Comparison of ENCODE assay signal across 24 cellular contexts in genomic region chr15:73021139-73021621, GRCh38. TPM values are rescaled to one million over a fixed set of nuclear protein-coding genes. Genes with fewer than 3 reads are reported as not detected.
DNase-seq lines count a peak whose midpoint lies in the region; TF ChIP-seq lines count a peak whose summit lies in the region.
"Had no signal": no experiment of that assay in that cellular context is flagged by ENCODE, and none has a peak within 500 bp of the region (broad histone marks: within the 10 kb centered on the region; RNA-seq: fewer than 3 reads in every experiment).

No MANE protein-coding gene starts in this region.

- DNase-seq in HAP-1 (ENCODE audit: low spot score in 2 of 2) (peak; percentile 43 to 54), astrocyte of the hippocampus (ENCODE audit: low read depth, low spot score) (peak; percentile 39), iPS DF 6.9 (ENCODE audit: low read depth, low spot score) (peak; percentile 16), neural crest cell (ENCODE audit: low read depth, low spot score) (peak; percentile 27), KG1 (lab: John Stamatoyannopoulos, UW) (no peak), SIG-M5 treated with dmso at 0.1 percent for 504 hours (lab: John Stamatoyannopoulos, UW; ENCODE audit: unreplicated experiment) (no peak)
- no peak for DNase-seq in activated naive CD4-positive, alpha-beta T cell treated with anti-CD3 and anti-CD28 coated beads, Interleukin-2, amount 50 U/mL, for 16 hours
- no peak for DNase-seq in stimulated activated CD4-positive, alpha-beta T cell treated with anti-CD3 and anti-CD28 coated beads, Interleukin-2, amount 100 ng/mL, for 24 hours
- DNase-seq: activated naive CD4-positive, alpha-beta T cell treated with anti-CD3 and anti-CD28 coated beads, Interleukin-2, amount 10 ng/mL, durations not matched to agents 7 days and 5 days; activated T-cell treated with anti-CD3 and anti-CD28 coated beads, Interleukin-2, amount 50 U/mL, for 48 hours; CD4-positive, alpha-beta T cell; DMS53; heart right ventricle; NCI-H1930; NCI-H510A; occipital lobe; right cardiac atrium; SIG-M5; WERI-Rb-1 had no signal

- no peaks in the 10 kb centered on the region for H3K27me3 Mint-ChIP-seq in neural crest cell (ENCODE audit: low read depth)

- no CpG with 5 or more reads among the region's 8 CpGs for WGBS in iPS DF 6.9 (ENCODE audit: insufficient coverage, insufficient read length)

- H3K4me3 Mint-ChIP-seq in neural crest cell: peak overlapping the region; percentile 81
- H3K4me3 Mint-ChIP-seq: activated naive CD4-positive, alpha-beta T cell treated with anti-CD3 and anti-CD28 coated beads, Interleukin-2, amount 10 ng/mL, durations not matched to agents 7 days and 5 days; CD4-positive, alpha-beta T cell; stimulated activated effector memory CD8-positive, alpha-beta T cell treated with anti-CD3 and anti-CD28 coated beads, Interleukin-12 subunit alpha, Interleukin-12 subunit beta, amount 100 ng/mL, for 72 hours; T-helper 1 cell treated with Interleukin-12 subunit alpha and Interleukin-12 subunit beta and Interleukin-4 antibody, amounts not matched to agents 30 μg/mL and 1 μg/mL, for 36 hours had no signal

- in situ Hi-C loops in HAP-1 (cut with MboI; ENCODE audit: low sequenced_read_pairs): no loop called here

- H3K4me3 ChIP-seq in HAP-1 (no peak overlapping the region), iPS DF 6.9 (ENCODE audit: low read length) (no peak overlapping the region)
- H3K4me3 ChIP-seq: ascending aorta, heart right ventricle, thoracic aorta had no signal

- H3K36me3 ChIP-seq in HAP-1 (replicated peaks): no peaks in the 10 kb centered on the region
- no peaks in the 10 kb centered on the region for H3K36me3 ChIP-seq in iPS DF 6.9 (ENCODE audit: control insufficient read depth, insufficient read depth, low read length)
- H3K36me3 ChIP-seq: ascending aorta, heart right ventricle, thoracic aorta, WERI-Rb-1 had no signal

- H3K4me1 ChIP-seq in HAP-1: peaks cover 22% of the 10 kb centered on the region
- H3K4me1 ChIP-seq in iPS DF 6.9 (ENCODE audit: control insufficient read depth, insufficient read depth, low read length): peaks cover 2% of the 10 kb centered on the region
- H3K4me1 ChIP-seq: ascending aorta, heart right ventricle had no signal

- H3K9me3 ChIP-seq in HAP-1 (no peaks in the 10 kb centered on the region), iPS DF 6.9 (ENCODE audit: control insufficient read depth, insufficient read depth, low read length) (no peaks in the 10 kb centered on the region)
- H3K9me3 ChIP-seq: ascending aorta, heart right ventricle, thoracic aorta had no signal

- no peak overlapping the region for H3K27ac ChIP-seq in iPS DF 6.9 (ENCODE audit: low read length)
- H3K27ac ChIP-seq: ascending aorta, heart right ventricle, thoracic aorta, WERI-Rb-1 had no signal

- H3K36me3 Mint-ChIP-seq in neural crest cell (ENCODE audit: low read depth): no peaks in the 10 kb centered on the region
- H3K36me3 Mint-ChIP-seq: activated naive CD4-positive, alpha-beta T cell treated with anti-CD3 and anti-CD28 coated beads, Interleukin-2, amount 10 ng/mL, durations not matched to agents 7 days and 5 days; IgD-negative memory B cell; stimulated activated effector memory CD8-positive, alpha-beta T cell treated with anti-CD3 and anti-CD28 coated beads, Interleukin-12 subunit alpha, Interleukin-12 subunit beta, amount 100 ng/mL, for 72 hours had no signal

- no peak for TF ChIP-seq CTCF in neural crest cell (conservative IDR thresholded peaks at IDR 0.05)

- peak overlapping the region; percentile 94 for H3K27ac Mint-ChIP-seq in neural crest cell (ENCODE audit: unreplicated experiment)
- H3K27ac Mint-ChIP-seq: activated naive CD4-positive, alpha-beta T cell treated with anti-CD3 and anti-CD28 coated beads, Interleukin-2, amount 10 ng/mL, durations not matched to agents 7 days and 5 days; CD4-positive, alpha-beta T cell; IgD-negative memory B cell; stimulated activated effector memory CD8-positive, alpha-beta T cell treated with anti-CD3 and anti-CD28 coated beads, Interleukin-12 subunit alpha, Interleukin-12 subunit beta, amount 100 ng/mL, for 72 hours; T-helper 1 cell treated with Interleukin-12 subunit alpha and Interleukin-12 subunit beta and Interleukin-4 antibody, amounts not matched to agents 30 μg/mL and 1 μg/mL, for 36 hours had no signal

- H3K27me3 ChIP-seq in HAP-1 (ENCODE audit: low read depth) (no peaks in the 10 kb centered on the region), iPS DF 6.9 (ENCODE audit: control insufficient read depth, insufficient read depth, low read length) (no peaks in the 10 kb centered on the region)
- H3K27me3 ChIP-seq: ascending aorta had no signal

- H3K4me1 Mint-ChIP-seq in neural crest cell: peaks cover 54% of the 10 kb centered on the region
- H3K4me1 Mint-ChIP-seq: activated naive CD4-positive, alpha-beta T cell treated with anti-CD3 and anti-CD28 coated beads, Interleukin-2, amount 10 ng/mL, durations not matched to agents 7 days and 5 days; IgD-negative memory B cell; stimulated activated effector memory CD8-positive, alpha-beta T cell treated with anti-CD3 and anti-CD28 coated beads, Interleukin-12 subunit alpha, Interleukin-12 subunit beta, amount 100 ng/mL, for 72 hours had no signal

- no peaks in the 10 kb centered on the region for H3K9me3 Mint-ChIP-seq in neural crest cell
- H3K9me3 Mint-ChIP-seq: activated naive CD4-positive, alpha-beta T cell treated with anti-CD3 and anti-CD28 coated beads, Interleukin-2, amount 10 ng/mL, durations not matched to agents 7 days and 5 days; CD4-positive, alpha-beta T cell; IgD-negative memory B cell; stimulated activated effector memory CD8-positive, alpha-beta T cell treated with anti-CD3 and anti-CD28 coated beads, Interleukin-12 subunit alpha, Interleukin-12 subunit beta, amount 100 ng/mL, for 72 hours; T-helper 1 cell treated with Interleukin-12 subunit alpha and Interleukin-12 subunit beta and Interleukin-4 antibody, amounts not matched to agents 30 μg/mL and 1 μg/mL, for 36 hours had no signal

RNA-seq across cellular contexts. Expression of gene NEO1, which starts 31.1 kb away (rescaled TPM):
- 75.6 and 80.1 TPM in 2 replicates for total RNA-seq in neural crest cell

Comparison
In these comparisons a context has a peak if more than half of its experiments do, and no peak if none do; other contexts are left out.
1. DNase-seq: peak in HAP-1 (2 of 2), astrocyte of the hippocampus (single experiment), iPS DF 6.9 (single experiment) and neural crest cell (single experiment); none in activated naive CD4-positive, alpha-beta T cell treated with anti-CD3 and anti-CD28 coated beads, Interleukin-2, amount 50 U/mL, for 16 hours (single experiment), stimulated activated CD4-positive, alpha-beta T cell treated with anti-CD3 and anti-CD28 coated beads, Interleukin-2, amount 100 ng/mL, for 24 hours (0 of 2), KG1 (single experiment) and SIG-M5 treated with dmso at 0.1 percent for 504 hours (single experiment).